In the genomic region with DNA sequence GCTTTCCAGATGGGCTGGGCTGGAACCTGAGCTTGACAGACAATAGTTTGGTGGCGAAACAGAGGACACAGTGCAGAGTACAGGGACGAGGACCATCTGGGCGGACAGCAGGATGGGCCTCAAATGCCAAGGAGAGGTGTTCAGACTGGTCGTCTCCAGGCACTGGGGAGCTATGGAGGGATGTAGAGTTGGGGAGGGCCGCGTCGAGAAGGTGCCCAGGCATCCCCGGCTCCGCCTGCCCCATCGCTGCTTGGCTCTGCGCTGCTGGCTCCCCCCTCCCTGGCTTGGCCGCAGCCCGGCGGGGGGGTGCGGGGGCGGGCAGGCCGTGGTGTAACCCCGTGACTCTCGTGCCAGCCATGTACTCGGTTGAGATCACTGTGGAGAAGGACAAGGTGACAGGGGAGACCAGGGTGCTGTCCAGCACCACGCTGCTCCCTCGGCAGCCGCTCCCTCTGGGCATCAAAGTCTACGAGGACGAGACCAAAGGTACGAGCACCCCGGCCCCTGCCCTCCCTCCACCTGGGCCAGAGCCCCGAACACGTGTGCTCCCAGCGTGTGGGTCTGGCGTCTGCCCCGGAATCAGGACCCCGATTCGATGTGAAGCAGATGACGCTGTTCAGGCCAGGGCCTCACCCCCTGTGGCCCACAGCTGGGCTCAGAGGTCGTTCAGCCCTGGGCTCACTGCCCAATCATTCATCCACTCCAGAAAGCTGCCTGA, we compare ENCODE assay signal across 1 cellular context.
TF ChIP-seq lines count a peak whose summit lies in the region.

No MANE protein-coding gene starts in this region.

TF ChIP-seq in HepG2, 621 proteins besides CTCF, POLR2A, EP300 and RAD21 (continued from another document and continues in another):
- TF ChIP-seq ZBTB1 (CRISPR knock-in tag; IDR thresholded peaks at IDR 0.05; ENCODE audit: borderline replicate concordance) (no peak), RNF2 (conservative IDR thresholded peaks at IDR 0.05; ENCODE audit: low read depth) (peak; percentile 75; the same call in 1 of the 2 replicates), ZNF101 (CRISPR knock-in tag; IDR thresholded peaks at IDR 0.05; ENCODE audit: borderline replicate concordance, low read depth) (no peak), ZNF124 (CRISPR knock-in tag; IDR thresholded peaks at IDR 0.05) (no peak), KAT7 (CRISPR knock-in tag; IDR thresholded peaks at IDR 0.05; ENCODE audit: borderline replicate concordance) (no peak; the same call in 1 of the 2 replicates), ZNF839 (CRISPR knock-in tag; IDR thresholded peaks at IDR 0.05; ENCODE audit: borderline replicate concordance) (no peak), CENPX (CRISPR knock-in tag; IDR thresholded peaks at IDR 0.05) (no peak), ZIK1 (CRISPR knock-in tag; IDR thresholded peaks at IDR 0.05; ENCODE audit: borderline replicate concordance, low read depth) (peak; percentile 73), U2AF1 (optimal IDR thresholded peaks at IDR 0.05; ENCODE audit: low read depth, low read length) (no peak), KLF11 (CRISPR knock-in tag; IDR thresholded peaks at IDR 0.05) (no peak), RBAK (CRISPR knock-in tag; IDR thresholded peaks at IDR 0.05) (no peak; the same call in 1 of the 2 replicates), DMAP1 (CRISPR knock-in tag; IDR thresholded peaks at IDR 0.05) (no peak; the same call in 1 of the 2 replicates), ZNF383 (CRISPR knock-in tag; IDR thresholded peaks at IDR 0.05; ENCODE audit: borderline replicate concordance) (no peak), CSRNP2 (CRISPR knock-in tag; conservative IDR thresholded peaks at IDR 0.05; ENCODE audit: low read depth) (no peak), ZNF720 (CRISPR knock-in tag; IDR thresholded peaks at IDR 0.05) (no peak), ZNF460 (CRISPR knock-in tag; IDR thresholded peaks at IDR 0.05; ENCODE audit: borderline replicate concordance) (no peak; the same call in 1 of the 2 replicates), ZNF7 (CRISPR knock-in tag; IDR thresholded peaks at IDR 0.05) (no peak), ZNF274 (CRISPR knock-in tag; IDR thresholded peaks at IDR 0.05) (peak; percentile 72; the same call in 1 of the 2 replicates), DNMT1 (CRISPR knock-in tag; IDR thresholded peaks at IDR 0.05) (0 out of 2 replicates have a peak, but pooled peaks have one; percentile 19), TOE1 (CRISPR knock-in tag; IDR thresholded peaks at IDR 0.05) (no peak), ZNF574 (CRISPR knock-in tag; IDR thresholded peaks at IDR 0.05) (peak; percentile 51; the same call in 1 of the 2 replicates), TMF1 (CRISPR knock-in tag; IDR thresholded peaks at IDR 0.05; ENCODE audit: low read depth) (peak; percentile 72; the same call in 1 of the 2 replicates), ZNF331 (CRISPR knock-in tag; IDR thresholded peaks at IDR 0.05) (peak; percentile 13; the same call in 1 of the 2 replicates), ZNF329 (CRISPR knock-in tag; IDR thresholded peaks at IDR 0.05; ENCODE audit: low read depth) (no peak), MAF1 (CRISPR knock-in tag; IDR thresholded peaks at IDR 0.05; ENCODE audit: borderline replicate concordance) (no peak), BCL6 (CRISPR knock-in tag; IDR thresholded peaks at IDR 0.05) (peak; percentile 25; the same call in 1 of the 2 replicates), DNMT3B (CRISPR knock-in tag; conservative IDR thresholded peaks at IDR 0.05) (0 out of 2 replicates have a peak, but pooled peaks have one; percentile 30), ZNF704 (CRISPR knock-in tag; IDR thresholded peaks at IDR 0.05; ENCODE audit: borderline replicate concordance) (peak; percentile 49; the same call in 1 of the 2 replicates), SAFB2 (CRISPR knock-in tag; IDR thresholded peaks at IDR 0.05; ENCODE audit: borderline replicate concordance, low read depth) (0 out of 2 replicates have a peak, but pooled peaks have one; percentile 50), SNAPC2 (CRISPR knock-in tag; IDR thresholded peaks at IDR 0.05) (0 out of 2 replicates have a peak, but pooled peaks have one; percentile 81), ZNF879 (CRISPR knock-in tag; IDR thresholded peaks at IDR 0.05) (no peak), HCFC1 (IDR thresholded peaks at IDR 0.05; ENCODE audit: low read depth, low read length) (no peak), HMGA1 (CRISPR knock-in tag; conservative IDR thresholded peaks at IDR 0.05) (no peak), CCAR2 (optimal IDR thresholded peaks at IDR 0.05; ENCODE audit: low read depth, low read length) (no peak), ZNF24 (IDR thresholded peaks at IDR 0.05) (no peak), YEATS4 (CRISPR knock-in tag; IDR thresholded peaks at IDR 0.05; ENCODE audit: borderline replicate concordance) (peak; percentile 54; the same call in 1 of the 2 replicates), RFXAP (CRISPR knock-in tag; IDR thresholded peaks at IDR 0.05; ENCODE audit: borderline replicate concordance) (peak; percentile 31; the same call in 1 of the 2 replicates), SIX4 (CRISPR knock-in tag; IDR thresholded peaks at IDR 0.05) (no peak), PBX3 (CRISPR knock-in tag; IDR thresholded peaks at IDR 0.05; ENCODE audit: borderline replicate concordance) (no peak), HDAC6 (IDR thresholded peaks at IDR 0.05; ENCODE audit: low read depth, low read length) (no peak), MTA3 (CRISPR knock-in tag; IDR thresholded peaks at IDR 0.05) (no peak), IRF9 (CRISPR knock-in tag; IDR thresholded peaks at IDR 0.05; ENCODE audit: borderline replicate concordance) (peak; percentile 64; the same call in 1 of the 2 replicates), ZNF235 (CRISPR knock-in tag; IDR thresholded peaks at IDR 0.05; ENCODE audit: borderline replicate concordance) (0 out of 2 replicates have a peak, but pooled peaks have one; percentile 65), ZNF180 (CRISPR knock-in tag; IDR thresholded peaks at IDR 0.05; ENCODE audit: borderline replicate concordance, low read depth) (no peak), BRCA1 (CRISPR knock-in tag; IDR thresholded peaks at IDR 0.05) (no peak), GFI1 (CRISPR knock-in tag; IDR thresholded peaks at IDR 0.05; ENCODE audit: borderline replicate concordance) (peak; percentile 67; the same call in 1 of the 2 replicates), HOXA3 (CRISPR knock-in tag; IDR thresholded peaks at IDR 0.05) (peak; percentile 54), PPARG (CRISPR knock-in tag; conservative IDR thresholded peaks at IDR 0.05) (0 out of 2 replicates have a peak, but pooled peaks have one; percentile 25), ZNF549 (CRISPR knock-in tag; IDR thresholded peaks at IDR 0.05) (no peak), CHD2 (IDR thresholded peaks at IDR 0.05; ENCODE audit: low read depth, low read length) (no peak), ZFP82 (CRISPR knock-in tag; IDR thresholded peaks at IDR 0.05; ENCODE audit: borderline replicate concordance) (no peak), GTF3A (CRISPR knock-in tag; conservative IDR thresholded peaks at IDR 0.05) (no peak)
- TF ChIP-seq, protein P1, sequence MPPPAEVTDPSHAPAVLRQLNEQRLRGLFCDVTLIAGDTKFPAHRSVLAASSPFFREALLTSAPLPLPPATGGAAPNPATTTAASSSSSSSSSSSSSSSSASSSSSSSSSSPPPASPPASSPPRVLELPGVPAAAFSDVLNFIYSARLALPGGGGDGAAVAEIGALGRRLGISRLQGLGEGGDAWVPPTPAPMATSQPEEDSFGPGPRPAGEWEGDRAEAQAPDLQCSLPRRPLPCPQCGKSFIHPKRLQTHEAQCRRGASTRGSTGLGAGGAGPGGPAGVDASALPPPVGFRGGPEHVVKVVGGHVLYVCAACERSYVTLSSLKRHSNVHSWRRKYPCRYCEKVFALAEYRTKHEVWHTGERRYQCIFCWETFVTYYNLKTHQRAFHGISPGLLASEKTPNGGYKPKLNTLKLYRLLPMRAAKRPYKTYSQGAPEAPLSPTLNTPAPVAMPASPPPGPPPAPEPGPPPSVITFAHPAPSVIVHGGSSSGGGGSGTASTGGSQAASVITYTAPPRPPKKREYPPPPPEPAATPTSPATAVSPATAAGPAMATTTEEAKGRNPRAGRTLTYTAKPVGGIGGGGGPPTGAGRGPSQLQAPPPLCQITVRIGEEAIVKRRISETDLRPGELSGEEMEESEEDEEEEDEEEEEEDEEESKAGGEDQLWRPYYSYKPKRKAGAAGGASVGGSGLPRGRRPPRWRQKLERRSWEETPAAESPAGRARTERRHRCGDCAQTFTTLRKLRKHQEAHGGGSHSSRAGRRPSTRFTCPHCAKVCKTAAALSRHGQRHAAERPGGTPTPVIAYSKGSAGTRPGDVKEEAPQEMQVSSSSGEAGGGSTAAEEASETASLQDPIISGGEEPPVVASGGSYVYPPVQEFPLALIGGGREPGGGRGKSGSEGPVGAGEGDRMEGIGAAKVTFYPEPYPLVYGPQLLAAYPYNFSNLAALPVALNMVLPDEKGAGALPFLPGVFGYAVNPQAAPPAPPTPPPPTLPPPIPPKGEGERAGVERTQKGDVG (CRISPR knock-in tag; IDR thresholded peaks at IDR 0.05; ENCODE audit: borderline replicate concordance): no peak
- TF ChIP-seq, protein P2, sequence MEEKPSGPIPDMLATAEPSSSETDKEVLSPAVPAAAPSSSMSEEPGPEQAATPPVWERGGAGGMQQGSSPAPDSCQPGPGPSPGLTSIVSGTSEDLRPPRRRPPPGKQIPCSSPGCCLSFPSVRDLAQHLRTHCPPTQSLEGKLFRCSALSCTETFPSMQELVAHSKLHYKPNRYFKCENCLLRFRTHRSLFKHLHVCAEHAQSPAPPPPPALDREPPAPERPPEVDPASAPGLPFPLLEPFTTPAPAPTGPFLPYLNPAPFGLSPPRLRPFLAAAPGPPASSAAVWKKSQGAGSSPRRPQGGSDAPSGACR (CRISPR knock-in tag; IDR thresholded peaks at IDR 0.05): peak; percentile 93
- TF ChIP-seq, protein P3, sequence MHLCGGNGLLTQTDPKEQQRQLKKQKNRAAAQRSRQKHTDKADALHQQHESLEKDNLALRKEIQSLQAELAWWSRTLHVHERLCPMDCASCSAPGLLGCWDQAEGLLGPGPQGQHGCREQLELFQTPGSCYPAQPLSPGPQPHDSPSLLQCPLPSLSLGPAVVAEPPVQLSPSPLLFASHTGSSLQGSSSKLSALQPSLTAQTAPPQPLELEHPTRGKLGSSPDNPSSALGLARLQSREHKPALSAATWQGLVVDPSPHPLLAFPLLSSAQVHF (CRISPR knock-in tag; IDR thresholded peaks at IDR 0.05): peak; percentile 70; the same call in 1 of the 2 replicates
